Comparison of ENCODE assay signal across 25 cellular contexts in the genomic region with DNA sequence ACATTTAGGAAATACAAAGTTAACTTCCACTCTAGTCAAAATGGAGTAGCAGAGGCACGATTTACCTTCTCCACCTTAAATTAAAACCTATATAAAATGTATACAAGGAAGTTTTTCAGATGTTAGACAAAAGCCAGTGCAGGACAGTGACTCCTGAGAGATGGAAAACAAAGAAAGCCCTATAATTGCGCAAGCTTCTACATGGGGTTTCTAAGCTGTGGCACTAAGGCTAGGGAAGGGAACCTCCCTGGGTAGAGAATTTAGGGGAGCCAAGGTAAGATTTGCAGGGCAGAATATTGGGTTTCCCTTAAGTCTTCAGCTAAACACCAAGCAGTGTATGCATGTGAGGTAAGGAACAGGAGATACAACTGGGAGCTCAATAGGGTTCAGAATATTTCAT. TPM values are rescaled to one million over a fixed set of nuclear protein-coding genes. Genes with fewer than 3 reads are reported as not detected.
DNase-seq lines count a peak whose midpoint lies in the region; ATAC-seq, FAIRE-seq and TF ChIP-seq lines count a peak whose summit lies in the region.
"Had no signal": no experiment of that assay in that cellular context is flagged by ENCODE, and none has a peak within 500 bp of the region (broad histone marks: within the 10 kb centered on the region; RNA-seq: fewer than 3 reads in every experiment).

No MANE protein-coding gene starts in this region.

- H3K23me2 ChIP-seq in H1 (ENCODE audit: low read depth, low read length), result no peaks in the 10 kb centered on the region

- H3K14ac ChIP-seq in H1 (ENCODE audit: insufficient read length), result no peak overlapping the region

- no peak overlapping the region for H2AK5ac ChIP-seq in H1 (ENCODE audit: low read depth, low read length)

- DNase-seq in activated naive CD8-positive, alpha-beta T cell treated with anti-CD3 and anti-CD28 coated beads, Interleukin-2, amount 50 U/mL, for 24 hours, result no peak
- peak; percentile 51 for DNase-seq in OCI-M1 (lab: John Stamatoyannopoulos, UW)
- DNase-seq in H1 (ENCODE audit: low read depth in 1 of 2, low spot score in 2 of 2), result no peak
- DNase-seq in stimulated activated naive B cell treated with anti-CD40 and anti-IgM and Interleukin-4, amounts not matched to agents 10 μg/mL and 1 μg/mL and 100 μg/mL, for 72 hours, result no peak
- no peak for DNase-seq in activated gamma-delta T cell treated with Interleukin-2 at 50 U/mL for 16 hours
- DNase-seq: caudate nucleus; hypothalamus; immature natural killer cell; NCI-H1417; NCI-H2081; NCI-H226; SJCRH30; stimulated activated CD4-positive, alpha-beta T cell treated with anti-CD3 and anti-CD28 coated beads, Interleukin-12 subunit alpha, Interleukin-12 subunit beta, amount 100 ng/mL, for 4 hours; stimulated activated CD4-positive, alpha-beta T cell treated with anti-CD3 and anti-CD28 coated beads, Interleukin-4, amount 100 ng/mL, for 24 hours; stimulated activated naive CD4-positive, alpha-beta T cell treated with Interleukin-2 at 50 U/mL for 16 hours; T-helper 1 cell; testis had no signal

- H2BK20ac ChIP-seq in H1 (ENCODE audit: low read length), result no peak overlapping the region

- H4K20me1 ChIP-seq in H1 (replicated peaks in 1 of 2; ENCODE audit: control insufficient read depth in 1 of 2, insufficient read depth in 2 of 2, low read length in 2 of 2), result no peaks in the 10 kb centered on the region
- H4K20me1 ChIP-seq: BLaER1 treated with 17β-estradiol and CSF1 and Interleukin-3, amounts not matched to agents 10 nM and 100 nM had no signal

- no peak overlapping the region for H2BK5ac ChIP-seq in H1 (ENCODE audit: low read depth, low read length)

- TF ChIP-seq RAD21 in H1 (IDR thresholded peaks at IDR 0.05 in 1 of 2, conservative IDR thresholded peaks at IDR 0.05 in 1 of 2; ENCODE audit: low read depth in 2 of 2, low read length in 2 of 2), result no peak

- no peaks in the 10 kb centered on the region for H3K27me3 ChIP-seq in H1 (replicated peaks in 1 of 4; ENCODE audit: control insufficient read depth in 3 of 4, extremely low read depth in 1 of 4, insufficient read depth in 3 of 4, low read length in 3 of 4)
- H3K27me3 ChIP-seq: BLaER1 treated with 17β-estradiol and CSF1 and Interleukin-3, amounts not matched to agents 10 nM and 100 nM; gastroesophageal sphincter; neutrophil; SJCRH30; testis had no signal

- H3K36me3 Mint-ChIP-seq in activated naive CD8-positive, alpha-beta T cell, result peaks cover 13% of the 10 kb centered on the region
- H3K36me3 Mint-ChIP-seq in activated naive CD8-positive, alpha-beta T cell treated with anti-CD3 and anti-CD28 coated beads, Interleukin-2, amount 50 U/mL, for 24 hours (ENCODE audit: low read depth), result peaks cover 36% of the 10 kb centered on the region
- peaks cover 25 to 35% of the 10 kb centered on the region in 2 donors for H3K36me3 Mint-ChIP-seq in stimulated activated naive B cell treated with anti-CD40 and anti-IgM and Interleukin-4, amounts not matched to agents 10 μg/mL and 1 μg/mL and 100 μg/mL, for 72 hours

- no peak overlapping the region for H3K4me2 ChIP-seq in H1 (ENCODE audit: insufficient read depth in 1 of 2, low read depth in 2 of 2, low read length in 2 of 2)

- H4K91ac ChIP-seq in H1 (replicated peaks; ENCODE audit: insufficient read length, low read length), result no peak overlapping the region

- H2BK15ac ChIP-seq in H1 (ENCODE audit: low read length), result no peak overlapping the region

- H3K4me3 Mint-ChIP-seq in activated naive CD8-positive, alpha-beta T cell, result no peak overlapping the region
- no peak overlapping the region for H3K4me3 Mint-ChIP-seq in activated naive CD8-positive, alpha-beta T cell treated with anti-CD3 and anti-CD28 coated beads, Interleukin-2, amount 50 U/mL, for 24 hours
- no peak overlapping the region for H3K4me3 Mint-ChIP-seq in stimulated activated naive B cell treated with anti-CD40 and anti-IgM and Interleukin-4, amounts not matched to agents 10 μg/mL and 1 μg/mL and 100 μg/mL, for 72 hours
- H3K4me3 Mint-ChIP-seq: immature natural killer cell had no signal

- peak overlapping the region; percentile 72 for H3K27ac Mint-ChIP-seq in activated naive CD8-positive, alpha-beta T cell
- H3K27ac Mint-ChIP-seq in activated naive CD8-positive, alpha-beta T cell treated with anti-CD3 and anti-CD28 coated beads, Interleukin-2, amount 50 U/mL, for 24 hours, result no peak overlapping the region
- H3K27ac Mint-ChIP-seq in stimulated activated naive B cell treated with anti-CD40 and anti-IgM and Interleukin-4, amounts not matched to agents 10 μg/mL and 1 μg/mL and 100 μg/mL, for 72 hours, result peak overlapping the region; percentile 51

- no peaks in the 10 kb centered on the region for H3K9me3 Mint-ChIP-seq in activated naive CD8-positive, alpha-beta T cell (ENCODE audit: low read depth)
- H3K9me3 Mint-ChIP-seq in activated naive CD8-positive, alpha-beta T cell treated with anti-CD3 and anti-CD28 coated beads, Interleukin-2, amount 50 U/mL, for 24 hours, result no peaks in the 10 kb centered on the region
- no peaks in the 10 kb centered on the region for H3K9me3 Mint-ChIP-seq in stimulated activated naive B cell treated with anti-CD40 and anti-IgM and Interleukin-4, amounts not matched to agents 10 μg/mL and 1 μg/mL and 100 μg/mL, for 72 hours
- H3K9me3 Mint-ChIP-seq: immature natural killer cell had no signal

- H2BK120ac ChIP-seq in H1 (replicated peaks; ENCODE audit: low read depth, low read length), result no peak overlapping the region

- H3K56ac ChIP-seq in H1 (replicated peaks; ENCODE audit: insufficient read length, low read depth, low read length), result no peak overlapping the region

- no peaks in the 10 kb centered on the region for H3K9me3 ChIP-seq in H1 (ENCODE audit: insufficient read depth in 2 of 2, low read depth in 1 of 2, low read length in 1 of 2)
- H3K9me3 ChIP-seq: BLaER1 treated with 17β-estradiol and CSF1 and Interleukin-3, amounts not matched to agents 10 nM and 100 nM; gastroesophageal sphincter; neutrophil; SJCRH30; testis had no signal

- H3K27me3 Mint-ChIP-seq in activated naive CD8-positive, alpha-beta T cell, result no peaks in the 10 kb centered on the region
- no peaks in the 10 kb centered on the region for H3K27me3 Mint-ChIP-seq in activated naive CD8-positive, alpha-beta T cell treated with anti-CD3 and anti-CD28 coated beads, Interleukin-2, amount 50 U/mL, for 24 hours
- H3K27me3 Mint-ChIP-seq in stimulated activated naive B cell treated with anti-CD40 and anti-IgM and Interleukin-4, amounts not matched to agents 10 μg/mL and 1 μg/mL and 100 μg/mL, for 72 hours, result no peaks in the 10 kb centered on the region

- no peaks in the 10 kb centered on the region for H3K79me2 ChIP-seq in H1 (ENCODE audit: control insufficient read depth in 1 of 2, insufficient read depth in 2 of 2, low read length in 2 of 2)

- H4K8ac ChIP-seq in H1 (ENCODE audit: extremely low read depth, insufficient read depth, low read length), result no peak overlapping the region

- H2BK12ac ChIP-seq in H1 (ENCODE audit: low read depth, low read length), result no peak overlapping the region

- ATAC-seq in activated naive CD8-positive, alpha-beta T cell treated with anti-CD3 and anti-CD28 coated beads, Interleukin-2, amount 50 U/mL, for 24 hours, result no peak
- no peak for ATAC-seq in stimulated activated naive B cell treated with anti-CD40 and anti-IgM and Interleukin-4, amounts not matched to agents 10 μg/mL and 1 μg/mL and 100 μg/mL, for 72 hours (replicated peaks)
- ATAC-seq in HG03025 (IDR thresholded peaks at IDR 0.05; ENCODE audit: low FRiP score, unreplicated experiment), result no peak
- no peak for ATAC-seq in GM21529 (IDR thresholded peaks at IDR 0.05; ENCODE audit: unreplicated experiment)
- ATAC-seq: gastroesophageal sphincter, sciatic nerve had no signal

- H2AFZ ChIP-seq in H1 (ENCODE audit: low read length), result no peak overlapping the region

- WGBS in H1 (ENCODE audit: extremely low coverage in 1 of 2, insufficient coverage in 1 of 2, insufficient read length in 1 of 2, insufficient replicate concordance in 2 of 2, low coverage in 1 of 2, low lambda C conversion rate in 2 of 2, missing lambda C conversion rate in 1 of 2), 2 experiments, result 77% methylated on average over 2 of the region's 2 CpGs; no CpG with 5 or more reads in 1 of the 2 experiments

- no peak overlapping the region for H4K5ac ChIP-seq in H1 (ENCODE audit: insufficient read length, low read depth, low read length)

- no peak overlapping the region for H3K23ac ChIP-seq in H1 (ENCODE audit: insufficient read length)

- no peaks in the 10 kb centered on the region for H3K79me1 ChIP-seq in H1 (ENCODE audit: low read depth, low read length)

- H3K36me3 ChIP-seq in H1 (ENCODE audit: control insufficient read depth in 2 of 4, insufficient read depth in 4 of 4, low read length in 3 of 4), result peaks cover 0 to 10% (median 0%) of the 10 kb centered on the region in 4 experiments; a peak in 1 of 8 replicates

- no peak overlapping the region for H3K4ac ChIP-seq in H1 (replicated peaks; ENCODE audit: insufficient read length, low read depth, low read length)

- no peak overlapping the region for H3K18ac ChIP-seq in H1 (ENCODE audit: extremely low read depth, low read length)

- no peak for TF ChIP-seq CTCF in H1 (IDR thresholded peaks at IDR 0.05; ENCODE audit: control extremely low read depth in 1 of 3, insufficient read depth in 1 of 3, low read depth in 1 of 3, low read length in 3 of 3)

- no peaks in the 10 kb centered on the region for H3K4me1 ChIP-seq in H1 (replicated peaks in 1 of 4; ENCODE audit: control insufficient read depth in 3 of 4, insufficient read depth in 4 of 4, low read length in 3 of 4)
- H3K4me1 ChIP-seq: testis had no signal

- TF ChIP-seq POLR2A in H1 (IDR thresholded peaks at IDR 0.05; ENCODE audit: control extremely low read depth in 1 of 2, low read depth in 2 of 2, low read length in 2 of 2), result no peak

- H3K4me3 ChIP-seq in H1 (ENCODE audit: extremely low read depth in 1 of 4, insufficient read depth in 2 of 4, low read depth in 3 of 4, low read length in 4 of 4), result no peak overlapping the region
- H3K4me3 ChIP-seq: BLaER1 treated with 17β-estradiol and CSF1 and Interleukin-3, amounts not matched to agents 10 nM and 100 nM; gastroesophageal sphincter; SJCRH30; testis had no signal

- H3K4me1 Mint-ChIP-seq in activated naive CD8-positive, alpha-beta T cell (ENCODE audit: low read depth), result peaks cover 62% of the 10 kb centered on the region
- H3K4me1 Mint-ChIP-seq in activated naive CD8-positive, alpha-beta T cell treated with anti-CD3 and anti-CD28 coated beads, Interleukin-2, amount 50 U/mL, for 24 hours, result peaks cover 56% of the 10 kb centered on the region
- H3K4me1 Mint-ChIP-seq in stimulated activated naive B cell treated with anti-CD40 and anti-IgM and Interleukin-4, amounts not matched to agents 10 μg/mL and 1 μg/mL and 100 μg/mL, for 72 hours, result peaks cover 9 to 22% of the 10 kb centered on the region in 2 donors
- H3K4me1 Mint-ChIP-seq: immature natural killer cell had no signal

- CTCF ChIA-PET in H1 (lab: Charles Lee; ENCODE audit: partially characterized antibody), result interaction anchor here (1.0 to 1.8 kb wide), 3 partner anchors 12 to 23 kb away, joined by 3 to 7 read pairs (median 4); no protein-coding TSS in a partner anchor

- no peak overlapping the region for H3K9ac ChIP-seq in H1 (replicated peaks in 1 of 4; ENCODE audit: extremely low read depth in 1 of 4, low read depth in 3 of 4, low read length in 3 of 4)
- H3K9ac ChIP-seq: BLaER1 treated with 17β-estradiol and CSF1 and Interleukin-3, amounts not matched to agents 10 nM and 100 nM had no signal

- H3K27ac ChIP-seq in H1 (ENCODE audit: low read depth, low read length), result no peak overlapping the region
- H3K27ac ChIP-seq: gastroesophageal sphincter, neutrophil, SJCRH30, testis had no signal

- no peak for FAIRE-seq in H1 (lab: Jason Lieb, UNC)
- FAIRE-seq: TTC549 had no signal

- POLR2A ChIA-PET in H1 (lab: Charles Lee; ENCODE audit: partially characterized antibody), result interaction anchor here (0.8 kb wide), 1 partner anchor 12 kb away, joined by 3 read pairs; no protein-coding TSS in a partner anchor

- no peak for TF ChIP-seq EP300 in H1 (IDR thresholded peaks at IDR 0.05; ENCODE audit: borderline replicate concordance in 1 of 2, low read depth in 2 of 2, low read length in 2 of 2)

RNA-seq across cellular contexts. Expression of a gene that starts 18.5 kb away (rescaled TPM):
- total RNA-seq in H1 (2021; fragmentation: NEBNext Ultra II Directional; extraction: Animal tissue kit (Norgen Biotek cat#: 25700)), result 0.07 and 0.08 TPM in 2 replicates
- 0.05 TPM in 2 replicates for polyA plus RNA-seq in H1 (2011; rRNA removed)
- 0.13 TPM for polyA plus RNA-seq in H1 (2011; cell fraction: cytosol; rRNA removed)
- 0.20 TPM for polyA plus RNA-seq in H1 (2011; cell fraction: nucleus; rRNA removed)
- 0.03 to 0.09 TPM in 2 of 4 replicates, not detected in the others for polyA plus RNA-seq in H1 (2012, experiment 1 of 2)
- polyA plus RNA-seq in H1 (2012, experiment 2 of 2), result not detected
- 0.10 TPM for polyA plus RNA-seq in H1 (2013, experiment 1 of 2)
- 0.04 TPM for polyA plus RNA-seq in H1 (2013, experiment 2 of 2)
- 0.05 and 0.09 TPM in 2 replicates for polyA minus RNA-seq in H1 (2011; rRNA and poly(A)+ RNA removed)
- not detected for polyA minus RNA-seq in H1 (2011; cell fraction: cytosol; rRNA and poly(A)+ RNA removed)
- polyA minus RNA-seq in H1 (2011; cell fraction: nucleus; rRNA and poly(A)+ RNA removed), result 0.20 TPM
- total RNA-seq: SJCRH30 had no signal
- polyA plus RNA-seq: immature natural killer cell had no signal

RNA-seq across cellular contexts. Expression of a gene that starts 42.6 kb away (rescaled TPM):
- 33.2 TPM in 2 replicates for total RNA-seq in H1 (2021; fragmentation: NEBNext Ultra II Directional; extraction: Animal tissue kit (Norgen Biotek cat#: 25700))
- 1.1 and 2.0 TPM in 2 replicates for polyA plus RNA-seq in H1 (2011; rRNA removed)
- 5.9 TPM for polyA plus RNA-seq in H1 (2011; cell fraction: cytosol; rRNA removed)
- polyA plus RNA-seq in H1 (2011; cell fraction: nucleus; rRNA removed), result 0.96 TPM
- polyA plus RNA-seq in H1 (2012, experiment 1 of 2), result 9.9 to 18.5 TPM (median 10.9 TPM) in 4 replicates
- polyA plus RNA-seq in H1 (2012, experiment 2 of 2), result 1.7 TPM
- polyA plus RNA-seq in H1 (2013, experiment 1 of 2), result 30.7 TPM
- polyA plus RNA-seq in H1 (2013, experiment 2 of 2), result 30.1 TPM
- polyA minus RNA-seq in H1 (2011; rRNA and poly(A)+ RNA removed), result 4.0 and 4.7 TPM in 2 replicates
- polyA minus RNA-seq in H1 (2011; cell fraction: cytosol; rRNA and poly(A)+ RNA removed), result 9.8 TPM
- 6.3 TPM for polyA minus RNA-seq in H1 (2011; cell fraction: nucleus; rRNA and poly(A)+ RNA removed)
